ENCODE assay signal across 8 cellular contexts in the genomic region with DNA sequence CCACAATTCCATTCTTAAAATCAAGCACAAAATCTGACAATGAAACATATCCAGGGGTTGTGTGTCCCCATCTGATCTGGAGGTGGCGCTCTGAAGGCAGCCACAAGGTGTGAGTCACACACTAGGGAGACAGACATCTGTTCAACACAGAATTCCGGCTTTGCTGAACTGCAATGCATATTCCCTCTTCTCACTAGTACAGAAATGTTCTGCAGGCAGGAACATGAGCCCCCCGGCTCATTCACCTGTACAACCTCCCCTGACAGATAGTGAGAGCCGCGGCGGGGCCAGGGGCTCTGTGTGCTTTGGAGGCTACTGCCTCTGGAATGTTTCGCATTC. TPM values are rescaled to one million over a fixed set of nuclear protein-coding genes. Genes with fewer than 3 reads are reported as not detected.
DNase-seq lines count a peak whose midpoint lies in the region; TF ChIP-seq lines count a peak whose summit lies in the region.

No MANE protein-coding gene starts in this region.

- H3K4me2 ChIP-seq in GM23248 (ENCODE audit: unreplicated experiment): no peak overlapping the region
- H3K4me2 ChIP-seq in neuronal stem cell (ENCODE audit: insufficient read depth, low read length, poor library complexity, severe bottlenecking): no peak overlapping the region

- H3K4me1 ChIP-seq in GM23248 (ENCODE audit: insufficient read depth) (no peaks in the 10 kb centered on the region), colonic mucosa (no peaks in the 10 kb centered on the region), neuronal stem cell (ENCODE audit: control insufficient read depth in 2 of 2, insufficient read depth in 1 of 2, low read depth in 1 of 2, low read length in 2 of 2) (no peaks in the 10 kb centered on the region)

- no peak overlapping the region for H3K4me3 ChIP-seq in GM23248
- no peak overlapping the region for H3K4me3 ChIP-seq in colonic mucosa
- no peak overlapping the region for H3K4me3 ChIP-seq in neuronal stem cell (ENCODE audit: low read length in 2 of 2)

- peaks cover 36% of the 10 kb centered on the region for H3K79me2 ChIP-seq in GM23248 (ENCODE audit: insufficient read depth)

- H2BK15ac ChIP-seq in neuronal stem cell (ENCODE audit: low read length): no peak overlapping the region

- H3K36me3 ChIP-seq in GM23248 (ENCODE audit: low read depth): peaks cover 84% of the 10 kb centered on the region
- H3K36me3 ChIP-seq in colonic mucosa: peaks cover 28% of the 10 kb centered on the region
- peaks cover 53 to 80% of the 10 kb centered on the region in 2 donors for H3K36me3 ChIP-seq in neuronal stem cell (replicated peaks in 1 of 2; ENCODE audit: control insufficient read depth in 2 of 2, insufficient read depth in 2 of 2, low read length in 2 of 2)

- H2BK12ac ChIP-seq in neuronal stem cell (ENCODE audit: low read length): no peak overlapping the region

- no peak overlapping the region for H3K23ac ChIP-seq in neuronal stem cell (ENCODE audit: low read depth, low read length, poor library complexity)

- no peaks in the 10 kb centered on the region for H3K9me2 ChIP-seq in GM23248 (ENCODE audit: insufficient read depth)

- H2AK5ac ChIP-seq in neuronal stem cell (ENCODE audit: low read depth, low read length): no peak overlapping the region

- H4K8ac ChIP-seq in neuronal stem cell (ENCODE audit: low read depth, low read length): no peak overlapping the region

- no peak overlapping the region for H3K14ac ChIP-seq in neuronal stem cell (ENCODE audit: low read length)

- H2AFZ ChIP-seq in GM23248 (no peak overlapping the region), neuronal stem cell (ENCODE audit: low read length) (no peak overlapping the region)

- H3K9me3 ChIP-seq in GM23248 (ENCODE audit: low read depth) (no peaks in the 10 kb centered on the region), colonic mucosa (no peaks in the 10 kb centered on the region), neuronal stem cell (replicated peaks in 1 of 2; ENCODE audit: control insufficient read depth in 2 of 2, insufficient read depth in 1 of 2, low read depth in 1 of 2, low read length in 2 of 2) (no peaks in the 10 kb centered on the region)

- peaks cover 9% of the 10 kb centered on the region for H3K79me1 ChIP-seq in neuronal stem cell (ENCODE audit: low read depth, low read length)

- H3K9ac ChIP-seq in GM23248: no peak overlapping the region
- H3K9ac ChIP-seq in colonic mucosa (ENCODE audit: low read depth in 2 of 2, low read length in 2 of 2): no peak overlapping the region
- no peak overlapping the region for H3K9ac ChIP-seq in neuronal stem cell (ENCODE audit: low read depth, low read length, poor library complexity)

- peaks cover 61% of the 10 kb centered on the region for H3F3A ChIP-seq in GM23248 (ENCODE audit: insufficient read depth)

- H3K4ac ChIP-seq in neuronal stem cell (ENCODE audit: low read length): no peak overlapping the region

- no peaks in the 10 kb centered on the region for H3K27me3 ChIP-seq in GM23248 (replicated peaks; ENCODE audit: insufficient read depth)
- no peaks in the 10 kb centered on the region for H3K27me3 ChIP-seq in colonic mucosa
- no peaks in the 10 kb centered on the region for H3K27me3 ChIP-seq in neuronal stem cell (ENCODE audit: control insufficient read depth in 3 of 3, insufficient read depth in 3 of 3, low read depth in 1 of 3, low read length in 3 of 3)

- H4K20me1 ChIP-seq in GM23248 (ENCODE audit: insufficient read depth): no peaks in the 10 kb centered on the region

- in situ Hi-C loops in GM23248 (cut with MboI): no loop called here

- no peak overlapping the region for H2BK120ac ChIP-seq in neuronal stem cell (ENCODE audit: low read depth, low read length)

- DNase-seq in AG08395 (ENCODE audit: low spot score): peak; percentile 81
- DNase-seq in GM23248: peak; percentile 84
- peak; percentile 43 for DNase-seq in inferior parietal cortex (ENCODE audit: extremely low spot score)
- no peak for DNase-seq in colonic mucosa
- DNase-seq in neuronal stem cell (ENCODE audit: low spot score): no peak
- no peak for DNase-seq in NK-92 (lab: John Stamatoyannopoulos, UW; ENCODE audit: unreplicated experiment)
- no peak for DNase-seq in NOMO-1 treated with dmso at 0.1 percent for 144 hours (lab: John Stamatoyannopoulos, UW; ENCODE audit: unreplicated experiment)

- TF ChIP-seq CTCF in VCaP (conservative IDR thresholded peaks at IDR 0.05) (peak; percentile 11; the same call in 1 of the 2 replicates), colonic mucosa (IDR thresholded peaks at IDR 0.05) (no peak)

- H4K91ac ChIP-seq in neuronal stem cell (ENCODE audit: low read depth, low read length, poor library complexity): no peak overlapping the region

- H3K27ac ChIP-seq in GM23248 (0 out of 2 replicates have a peak overlapping the region, but pooled peaks have one; percentile 10), VCaP (no peak overlapping the region), colonic mucosa (no peak overlapping the region), neuronal stem cell (replicated peaks; ENCODE audit: low read length) (no peak overlapping the region)

- 77 to 86% methylated on average over 7 of the region's 7 CpGs for WGBS in GM23248 (ENCODE audit: low coverage in 1 of 2, low lambda C conversion rate in 2 of 2, missing lambda C conversion rate in 2 of 2), 2 experiments
- WGBS in neuronal stem cell (ENCODE audit: extremely low coverage in 2 of 2, insufficient read length in 2 of 2, insufficient replicate concordance in 1 of 2), 2 donors: no CpG with 5 or more reads among the region's 7 CpGs

- H2BK5ac ChIP-seq in neuronal stem cell (ENCODE audit: low read length): no peak overlapping the region

- intact Hi-C loops in colonic mucosa (cut with DNase I): no loop called here

- H3K18ac ChIP-seq in neuronal stem cell (ENCODE audit: low read length): no peak overlapping the region

RNA-seq across cellular contexts. Expression of a gene that starts 41.9 kb away (rescaled TPM):
- total RNA-seq in GM23248 (2014; rRNA removed; shearing (Covaris generic)): 471 and 487 TPM in 2 replicates
- polyA plus RNA-seq in GM23248 (2016; fragmentation: Nextera tagmentation; extraction: Ambion mirVana): 413 and 419 TPM in 2 replicates
- 100 to 1,000 TPM; 437 to 476 TPM for total RNA-seq in colonic mucosa
- 78.8 TPM for polyA plus RNA-seq in neuronal stem cell (2013, experiment 1 of 2)
- 78.7 TPM for polyA plus RNA-seq in neuronal stem cell (2013, experiment 2 of 2)

RNA-seq across cellular contexts. Expression of a gene that starts 53.4 kb away (rescaled TPM):
- total RNA-seq in GM23248 (2014; rRNA removed; shearing (Covaris generic)): 0.25 and 2.8 TPM in 2 replicates
- 3.5 and 3.8 TPM in 2 replicates for polyA plus RNA-seq in GM23248 (2016; fragmentation: Nextera tagmentation; extraction: Ambion mirVana)
- total RNA-seq in colonic mucosa: 1 to 10 TPM; 4.3 to 6.8 TPM
- polyA plus RNA-seq in neuronal stem cell (2013, experiment 1 of 2): 0.06 TPM
- polyA plus RNA-seq in neuronal stem cell (2013, experiment 2 of 2): 0.17 TPM

Comparison
In these comparisons a context has a peak if more than half of its experiments do, and no peak if none do; other contexts are left out.
1. DNase-seq: peak in AG08395 (single experiment), GM23248 (single experiment) and inferior parietal cortex (single experiment); none in colonic mucosa (single experiment), neuronal stem cell (single experiment), NK-92 (single experiment) and NOMO-1 treated with dmso at 0.1 percent for 144 hours (single experiment).